Comparison of ENCODE assay signal across 34 cellular contexts in the genomic region with DNA sequence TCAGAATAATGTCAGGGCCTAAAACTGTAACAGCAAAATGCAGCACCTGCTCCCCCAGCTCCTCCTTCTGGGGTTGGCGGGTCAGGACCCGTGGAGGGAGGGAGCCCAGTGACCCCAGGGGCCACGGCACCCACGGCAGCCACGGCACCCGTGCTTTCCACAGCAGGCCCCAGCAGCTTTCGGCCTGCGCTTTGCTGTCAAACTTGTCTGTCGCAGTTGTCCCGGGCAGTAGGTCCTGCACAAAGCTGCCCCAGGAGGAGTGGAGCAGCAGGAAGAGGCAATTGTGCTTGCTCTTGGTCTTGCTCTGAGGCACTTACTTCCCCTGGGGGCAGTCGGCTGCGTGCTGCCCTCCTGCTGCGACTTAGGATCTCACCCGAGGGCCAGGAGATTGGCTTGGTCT.
"Had no signal": no experiment of that assay in that cellular context is flagged by ENCODE, and none has a peak within 500 bp of the region (broad histone marks: within the 10 kb centered on the region; RNA-seq: fewer than 3 reads in every experiment).

No MANE protein-coding gene starts in this region.

- FAIRE-seq: astrocyte, endothelial cell of umbilical vein, keratinocyte, small intestine had no signal

- H3K27me3 ChIP-seq: brain microvascular endothelial cell, gastroesophageal sphincter, ovary, sigmoid colon, uterus had no signal

- H3K36me3 ChIP-seq: ovary, uterus, WERI-Rb-1 had no signal

- H3K4me3 ChIP-seq: gastroesophageal sphincter, lung, mucosa of descending colon, ovary, sigmoid colon, uterus had no signal

- H3K27ac Mint-ChIP-seq: activated CD8-positive, alpha-beta T cell treated with anti-CD3 and anti-CD28 coated beads for 36 hours; activated T-helper 17 cell treated with anti-CD3 and anti-CD28 coated beads, Interleukin-2, amount 50 U/mL, for 72 hours; progenitor cell of endocrine pancreas; stimulated activated memory B cell treated with anti-CD40 and anti-IgM and Interleukin-4, amounts not matched to agents 10 μg/mL and 1 μg/mL and 100 μg/mL, for 72 hours; stimulated activated naive CD8-positive, alpha-beta T cell treated with anti-CD3 and anti-CD28 coated beads, Interleukin-15, amount 100 ng/mL, for 72 hours; type B pancreatic cell had no signal

- H3K27ac ChIP-seq: brain microvascular endothelial cell, gastroesophageal sphincter, ovary, uterus, WERI-Rb-1 had no signal

- H3K27me3 Mint-ChIP-seq: activated CD8-positive, alpha-beta T cell treated with anti-CD3 and anti-CD28 coated beads for 36 hours; activated T-helper 17 cell treated with anti-CD3 and anti-CD28 coated beads, Interleukin-2, amount 50 U/mL, for 72 hours; progenitor cell of endocrine pancreas; stimulated activated naive CD8-positive, alpha-beta T cell treated with anti-CD3 and anti-CD28 coated beads, Interleukin-15, amount 100 ng/mL, for 72 hours; type B pancreatic cell had no signal

- H3K9me3 ChIP-seq: gastroesophageal sphincter, mucosa of descending colon, ovary, sigmoid colon, uterus had no signal

- ATAC-seq: activated CD8-positive, alpha-beta T cell treated with anti-CD3 and anti-CD28 coated beads for 36 hours; activated T-cell treated with anti-CD3 and anti-CD28 coated beads, Interleukin-2, amount 50 U/mL, for 4 hours; activated T-helper 17 cell treated with anti-CD3 and anti-CD28 coated beads, Interleukin-2, amount 50 U/mL, for 72 hours; gastroesophageal sphincter; stimulated activated memory B cell treated with anti-CD40 and anti-IgM and Interleukin-4, amounts not matched to agents 10 μg/mL and 1 μg/mL and 100 μg/mL, for 72 hours; stimulated activated naive CD8-positive, alpha-beta T cell treated with anti-CD3 and anti-CD28 coated beads, Interleukin-15, amount 100 ng/mL, for 72 hours had no signal

- H3K4me3 Mint-ChIP-seq: activated CD8-positive, alpha-beta T cell treated with anti-CD3 and anti-CD28 coated beads for 36 hours; activated T-cell treated with anti-CD3 and anti-CD28 coated beads, Interleukin-2, amount 50 U/mL, for 4 hours; activated T-helper 17 cell treated with anti-CD3 and anti-CD28 coated beads, Interleukin-2, amount 50 U/mL, for 72 hours; nephron; stimulated activated memory B cell treated with anti-CD40 and anti-IgM and Interleukin-4, amounts not matched to agents 10 μg/mL and 1 μg/mL and 100 μg/mL, for 72 hours; stimulated activated naive CD8-positive, alpha-beta T cell treated with anti-CD3 and anti-CD28 coated beads, Interleukin-15, amount 100 ng/mL, for 72 hours; type B pancreatic cell had no signal

- H3K9me3 Mint-ChIP-seq: activated CD8-positive, alpha-beta T cell treated with anti-CD3 and anti-CD28 coated beads for 36 hours; activated T-cell treated with anti-CD3 and anti-CD28 coated beads, Interleukin-2, amount 50 U/mL, for 4 hours; activated T-helper 17 cell treated with anti-CD3 and anti-CD28 coated beads, Interleukin-2, amount 50 U/mL, for 72 hours; nephron; stimulated activated memory B cell treated with anti-CD40 and anti-IgM and Interleukin-4, amounts not matched to agents 10 μg/mL and 1 μg/mL and 100 μg/mL, for 72 hours; stimulated activated naive CD8-positive, alpha-beta T cell treated with anti-CD3 and anti-CD28 coated beads, Interleukin-15, amount 100 ng/mL, for 72 hours; type B pancreatic cell had no signal

- H3K36me3 Mint-ChIP-seq: stimulated activated memory B cell treated with anti-CD40 and anti-IgM and Interleukin-4, amounts not matched to agents 10 μg/mL and 1 μg/mL and 100 μg/mL, for 72 hours; type B pancreatic cell had no signal

- DNase-seq: activated CD4-positive, alpha-beta T cell treated with anti-CD3 and anti-CD28 coated beads, Interleukin-2, amount 50 U/mL, for 1 hour; activated CD4-positive, CD25-positive, alpha-beta regulatory T cell treated with anti-CD3 and anti-CD28 coated beads, Interleukin-2, amount 50 U/mL, for 72 hours; activated CD8-positive, alpha-beta T cell treated with anti-CD3 and anti-CD28 coated beads for 36 hours; activated gamma-delta T cell treated with Interleukin-2 at 50 U/mL for 16 hours; activated naive CD4-positive, alpha-beta T cell treated with anti-CD3 and anti-CD28 coated beads, Interleukin-2, amount 50 U/mL, for 16 hours; activated T-cell treated with anti-CD3 and anti-CD28 coated beads, Interleukin-2, amount 50 U/mL, for 4 hours; amniotic stem cell; brain microvascular endothelial cell; caudate nucleus; head of caudate nucleus; hippocampal formation; mesendoderm; ovary; sigmoid colon; small intestine; stimulated activated CD4-positive, alpha-beta T cell treated with anti-CD3 and anti-CD28 coated beads, Interleukin-1b, Interleukin-23, amount 100 ng/mL, for 48 hours; stimulated activated CD4-positive, alpha-beta T cell treated with anti-CD3 and anti-CD28 coated beads, Interleukin-4, amount 100 ng/mL, for 4 hours; stimulated activated CD8-positive, alpha-beta memory T cell treated with anti-CD3 and anti-CD28 coated beads, Interleukin-4, amount 100 ng/mL, for 48 hours; stimulated activated naive CD8-positive, alpha-beta T cell treated with anti-CD3 and anti-CD28 coated beads, Interleukin-15, amount 100 ng/mL, for 72 hours; substantia nigra; T1000; uterus; WERI-Rb-1 had no signal
